ENCODE assay signal across 17 cellular contexts in genomic region chr2:142944721-142945120, GRCh38.
A peak's percentile ranks its signal among the peaks of the same experiment; 100 is the strongest.
DNase-seq lines count a peak whose midpoint lies in the region; ATAC-seq, FAIRE-seq and TF ChIP-seq lines count a peak whose summit lies in the region.
"Had no signal": no experiment of that assay in that cellular context is flagged by ENCODE, and none has a peak within 500 bp of the region (broad histone marks: within the 10 kb centered on the region; RNA-seq: fewer than 3 reads in every experiment).

No MANE protein-coding gene starts in this region.

- H3K4me2 ChIP-seq in A549 (peak overlapping the region; percentile 66), astrocyte (ENCODE audit: low read length) (no peak overlapping the region)

- TF ChIP-seq POLR2A in A549 (IDR thresholded peaks at IDR 0.05; ENCODE audit: low read length): no peak

- H3K4me3 ChIP-seq in A549 (no peak overlapping the region), astrocyte (ENCODE audit: insufficient read depth, low read depth, low read length) (no peak overlapping the region), fibroblast of mammary gland (ENCODE audit: control insufficient read depth, low read depth, low read length) (no peak overlapping the region)

- H3K4me1 ChIP-seq in A549: peaks cover 67% of the 10 kb centered on the region
- H3K4me1 ChIP-seq in astrocyte (ENCODE audit: insufficient read depth, low read length): peaks cover 11% of the 10 kb centered on the region

- CTCF ChIA-PET in A549 (lab: Yijun Ruan, JAX): no interaction called here

- ATAC-seq in A549: no peak
- ATAC-seq in stimulated activated naive CD8-positive, alpha-beta T cell treated with anti-CD3 and anti-CD28 coated beads, Interleukin-15, amount 100 ng/mL, for 72 hours: no peak

- no peak for TF ChIP-seq RAD21 in A549 (conservative IDR thresholded peaks at IDR 0.05 in 1 of 2, IDR thresholded peaks at IDR 0.05 in 1 of 2)

- H3K27me3 Mint-ChIP-seq in astrocyte (ENCODE audit: low read depth, unreplicated experiment): no peaks in the 10 kb centered on the region
- no peaks in the 10 kb centered on the region for H3K27me3 Mint-ChIP-seq in stimulated activated naive CD8-positive, alpha-beta T cell treated with anti-CD3 and anti-CD28 coated beads, Interleukin-15, amount 100 ng/mL, for 72 hours

- H3K27me3 ChIP-seq in astrocyte (ENCODE audit: insufficient read depth, low read length): no peaks in the 10 kb centered on the region

- H3K4me1 Mint-ChIP-seq in astrocyte (ENCODE audit: low read depth, unreplicated experiment): peaks cover 12% of the 10 kb centered on the region
- H3K4me1 Mint-ChIP-seq in stimulated activated naive CD8-positive, alpha-beta T cell treated with anti-CD3 and anti-CD28 coated beads, Interleukin-15, amount 100 ng/mL, for 72 hours: no peaks in the 10 kb centered on the region

- H3K9ac ChIP-seq in astrocyte (ENCODE audit: low read length): no peak overlapping the region

- H3K27ac ChIP-seq in A549 (no peak overlapping the region), astrocyte (ENCODE audit: low read depth, low read length) (no peak overlapping the region)

- H3K36me3 Mint-ChIP-seq in astrocyte (ENCODE audit: low read depth, unreplicated experiment): no peaks in the 10 kb centered on the region

- peaks cover 14% of the 10 kb centered on the region; the same call in 2 of the 3 replicates for H3K9me3 ChIP-seq in A549
- H3K9me3 ChIP-seq in astrocyte (ENCODE audit: insufficient read depth, low read depth, low read length): no peaks in the 10 kb centered on the region

- POLR2A ChIA-PET in A549 (lab: Yijun Ruan, JAX): no interaction called here

- DNase-seq in A549 (ENCODE audit: low read depth in 1 of 2, low spot score in 1 of 2) (no peak), HCEC 1CT (peak; percentile 16), astrocyte (ENCODE audit: low read depth) (peak; percentile 20), fibroblast of mammary gland (ENCODE audit: low read depth) (peak; percentile 4), NCI-H1105 treated with DMSO at 0.1 percent for 48 hours (lab: John Stamatoyannopoulos, UW) (no peak), HuH-7 (ENCODE audit: low spot score) (no peak), OCI-M2 (lab: John Stamatoyannopoulos, UW; ENCODE audit: unreplicated experiment) (no peak)
- no peak for DNase-seq in stimulated activated naive CD8-positive, alpha-beta T cell treated with anti-CD3 and anti-CD28 coated beads, Interleukin-15, amount 100 ng/mL, for 72 hours
- DNase-seq: 8988T, C1 segment of cervical spinal cord, DND-41, KG1, NCI-H1048, NCI-H146, NCI-H2081, NCI-H524 had no signal

- H2AFZ ChIP-seq in astrocyte (ENCODE audit: low read depth, low read length): no peak overlapping the region

- no peaks in the 10 kb centered on the region for H3K36me3 ChIP-seq in astrocyte (ENCODE audit: insufficient read depth, low read length)

- TF ChIP-seq EP300 in A549 (IDR thresholded peaks at IDR 0.05): no peak

- H3K4me3 Mint-ChIP-seq in astrocyte (ENCODE audit: unreplicated experiment): no peak overlapping the region
- no peak overlapping the region for H3K4me3 Mint-ChIP-seq in stimulated activated naive CD8-positive, alpha-beta T cell treated with anti-CD3 and anti-CD28 coated beads, Interleukin-15, amount 100 ng/mL, for 72 hours

- TF ChIP-seq CTCF in A549 (IDR thresholded peaks at IDR 0.05) (no peak), astrocyte (IDR thresholded peaks at IDR 0.05; ENCODE audit: insufficient read depth, low read depth, low read length) (no peak), fibroblast of mammary gland (conservative IDR thresholded peaks at IDR 0.05; ENCODE audit: control insufficient read depth, insufficient read depth, low read depth, low read length) (no peak)

- no peaks in the 10 kb centered on the region for H3K79me2 ChIP-seq in astrocyte (ENCODE audit: insufficient read depth, low read length)

- H3K9me3 Mint-ChIP-seq in astrocyte (ENCODE audit: unreplicated experiment): peaks cover 11% of the 10 kb centered on the region
- peaks cover 2 to 5% of the 10 kb centered on the region in 2 donors for H3K9me3 Mint-ChIP-seq in stimulated activated naive CD8-positive, alpha-beta T cell treated with anti-CD3 and anti-CD28 coated beads, Interleukin-15, amount 100 ng/mL, for 72 hours

- FAIRE-seq in A549 (lab: Jason Lieb, UNC) (no peak), astrocyte (lab: Jason Lieb, UNC) (no peak)
- FAIRE-seq: GM12892 had no signal

- no peaks in the 10 kb centered on the region for H4K20me1 ChIP-seq in astrocyte (ENCODE audit: insufficient read depth, low read length)

- H3K27ac Mint-ChIP-seq in astrocyte (ENCODE audit: unreplicated experiment): no peak overlapping the region
- no peak overlapping the region for H3K27ac Mint-ChIP-seq in stimulated activated naive CD8-positive, alpha-beta T cell treated with anti-CD3 and anti-CD28 coated beads, Interleukin-15, amount 100 ng/mL, for 72 hours

TF ChIP-seq in A549, 52 proteins besides CTCF, POLR2A, EP300 and RAD21:
- TF ChIP-seq MAFK (IDR thresholded peaks at IDR 0.05; ENCODE audit: partially characterized antibody) (no peak), CEBPB (IDR thresholded peaks at IDR 0.05) (no peak), EHMT2 (IDR thresholded peaks at IDR 0.05; ENCODE audit: low read depth) (no peak), MAZ (IDR thresholded peaks at IDR 0.05; ENCODE audit: borderline replicate concordance, low read depth, low read length) (no peak), ATOH8 (CRISPR knock-in tag; IDR thresholded peaks at IDR 0.05; ENCODE audit: low read depth) (no peak), CBX2 (IDR thresholded peaks at IDR 0.05; ENCODE audit: borderline replicate concordance, low read depth) (no peak), JUN (IDR thresholded peaks at IDR 0.05) (no peak)

Comparison
In these comparisons a context has a peak if more than half of its experiments do, and no peak if none do; other contexts are left out.
1. DNase-seq: peak in HCEC 1CT (single experiment), astrocyte (single experiment) and fibroblast of mammary gland (single experiment); none in A549 (0 of 2), NCI-H1105 treated with DMSO at 0.1 percent for 48 hours (single experiment), HuH-7 (single experiment), stimulated activated naive CD8-positive, alpha-beta T cell treated with anti-CD3 and anti-CD28 coated beads, Interleukin-15, amount 100 ng/mL, for 72 hours (0 of 2) and OCI-M2 (single experiment).